In the genomic region with DNA sequence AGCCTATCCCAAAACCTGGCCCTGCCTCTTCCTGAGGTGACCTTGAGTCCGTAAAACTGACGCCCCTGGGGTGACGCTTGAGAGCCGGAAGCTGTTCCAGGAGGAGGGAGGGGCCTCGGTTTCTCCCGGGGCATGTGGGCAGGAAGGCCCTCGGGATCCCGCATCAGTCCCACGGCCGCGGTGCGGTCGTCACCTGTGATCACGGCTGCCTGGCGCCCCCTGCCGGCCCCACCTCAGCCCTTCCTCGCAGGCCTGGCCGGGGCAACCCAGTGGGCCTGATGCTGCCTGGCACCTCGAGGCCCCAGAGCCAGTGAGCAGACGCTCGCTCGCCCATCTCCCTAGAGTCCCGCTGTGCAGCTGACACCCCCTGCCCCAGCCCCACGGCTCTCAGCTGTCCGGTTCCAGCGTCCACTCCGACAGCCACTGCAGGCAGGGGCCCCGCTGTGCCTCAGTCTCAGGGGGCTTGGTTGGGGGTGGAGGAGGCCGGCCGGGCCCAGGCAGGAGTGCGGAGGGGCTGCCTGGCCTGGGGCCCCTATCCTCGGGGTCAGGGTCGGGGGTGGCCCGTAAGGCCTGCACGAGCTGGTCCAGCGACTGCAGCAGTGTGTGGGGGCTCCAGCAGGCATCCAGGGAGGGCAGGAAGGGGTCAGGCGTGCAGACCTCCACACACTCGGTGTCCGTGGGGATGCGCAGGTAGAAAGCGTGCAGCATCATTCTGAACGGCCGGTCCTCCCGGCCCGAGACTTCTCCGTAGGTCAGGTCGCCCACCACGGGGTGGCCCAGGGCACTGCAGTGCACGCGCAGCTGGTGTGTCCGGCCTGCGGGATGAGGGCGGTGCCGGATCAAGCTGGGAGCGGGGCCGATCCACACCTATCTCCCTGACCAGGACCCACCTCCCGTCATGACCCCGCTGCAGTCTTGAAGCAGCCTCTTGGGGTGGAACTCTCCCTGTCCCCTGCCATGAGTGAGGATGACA, we compare ENCODE assay signal across 8 cellular contexts. TPM values are rescaled to one million over a fixed set of nuclear protein-coding genes. Genes with fewer than 3 reads are reported as not detected.
DNase-seq lines count a peak whose midpoint lies in the region; ATAC-seq, FAIRE-seq and TF ChIP-seq lines count a peak whose summit lies in the region.

No MANE protein-coding gene starts in this region.

- no peaks in the 10 kb centered on the region for H3K9me3 ChIP-seq in CD4-positive, CD25-positive, alpha-beta regulatory T cell (ENCODE audit: control insufficient read depth in 2 of 2, low read length in 2 of 2)

- H3K36me3 Mint-ChIP-seq in CD4-positive, CD25-positive, alpha-beta regulatory T cell: no peaks in the 10 kb centered on the region
- H3K36me3 Mint-ChIP-seq in IgD-negative memory B cell: no peaks in the 10 kb centered on the region

- H3K4me1 Mint-ChIP-seq in CD4-positive, CD25-positive, alpha-beta regulatory T cell: peaks cover 0 to 13% (median 0%) of the 10 kb centered on the region in 4 donors
- peaks cover 0 to 6% (median 4%) of the 10 kb centered on the region in 3 donors for H3K4me1 Mint-ChIP-seq in IgD-negative memory B cell

- peaks cover 29% of the 10 kb centered on the region for H3K4me1 ChIP-seq in CD4-positive, CD25-positive, alpha-beta regulatory T cell (ENCODE audit: control insufficient read depth, insufficient read depth, low read length, poor library complexity, severe bottlenecking)

- H3K4me3 Mint-ChIP-seq in CD4-positive, CD25-positive, alpha-beta regulatory T cell: peak overlapping the region; percentile 72 to 84 (median 77)
- peak overlapping the region in 3 of 4 donors; percentile 36 to 90 (median 60) for H3K4me3 Mint-ChIP-seq in IgD-negative memory B cell

- H3K27ac ChIP-seq in CD4-positive, CD25-positive, alpha-beta regulatory T cell (ENCODE audit: insufficient read depth, low read length, poor library complexity, severe bottlenecking): no peak overlapping the region

- TF ChIP-seq CTCF in bronchial epithelial cell (IDR thresholded peaks at IDR 0.05; ENCODE audit: insufficient read depth, low read length, severe bottlenecking): peak; percentile 91

- no peaks in the 10 kb centered on the region for H3K27me3 ChIP-seq in CD4-positive, CD25-positive, alpha-beta regulatory T cell (ENCODE audit: control insufficient read depth, insufficient read depth, low read length)
- H3K27me3 ChIP-seq in bronchial epithelial cell (ENCODE audit: control insufficient read depth, insufficient read depth, low read length): peaks cover 2% of the 10 kb centered on the region

- FAIRE-seq in bronchial epithelial cell (lab: Jason Lieb, UNC): no peak

- H3K36me3 ChIP-seq in CD4-positive, CD25-positive, alpha-beta regulatory T cell (ENCODE audit: control insufficient read depth, insufficient read depth, low read length): peaks cover 7% of the 10 kb centered on the region
- peaks cover 7% of the 10 kb centered on the region for H3K36me3 ChIP-seq in bronchial epithelial cell (ENCODE audit: control insufficient read depth, insufficient read depth, low read length)

- H3K27me3 Mint-ChIP-seq in CD4-positive, CD25-positive, alpha-beta regulatory T cell: no peaks in the 10 kb centered on the region
- H3K27me3 Mint-ChIP-seq in IgD-negative memory B cell: no peaks in the 10 kb centered on the region

- H3K9me3 Mint-ChIP-seq in CD4-positive, CD25-positive, alpha-beta regulatory T cell: no peaks in the 10 kb centered on the region
- no peaks in the 10 kb centered on the region for H3K9me3 Mint-ChIP-seq in IgD-negative memory B cell

- H3K27ac Mint-ChIP-seq in CD4-positive, CD25-positive, alpha-beta regulatory T cell: no peak overlapping the region
- peak overlapping the region in 2 of 3 donors; percentile 73 to 74 for H3K27ac Mint-ChIP-seq in IgD-negative memory B cell

- H3K4me3 ChIP-seq in CD4-positive, CD25-positive, alpha-beta regulatory T cell (ENCODE audit: low read depth, low read length): no peak overlapping the region
- no peak overlapping the region for H3K4me3 ChIP-seq in bronchial epithelial cell (ENCODE audit: low read depth, low read length)

- DNase-seq in CD4-positive, CD25-positive, alpha-beta regulatory T cell: peak; percentile 62 to 69 (median 69)
- DNase-seq in activated CD4-positive, alpha-beta T cell treated with anti-CD3 and anti-CD28 coated beads for 1 hour: peak; percentile 57
- DNase-seq in bronchial epithelial cell (ENCODE audit: low read depth): peak; percentile 18
- DNase-seq in kidney tubule cell (ENCODE audit: low spot score): peak; percentile 72
- DNase-seq in stimulated activated CD4-positive, alpha-beta T cell treated with anti-CD3 and anti-CD28 coated beads, Interleukin-4, amount 100 ng/mL, for 4 hours: peak; percentile 61 to 76
- DNase-seq in foreskin melanocyte: no peak

- no peak for ATAC-seq in CD4-positive, CD25-positive, alpha-beta regulatory T cell (ENCODE audit: low read depth in 2 of 2)
- ATAC-seq in GM21528 (IDR thresholded peaks at IDR 0.05; ENCODE audit: low FRiP score, unreplicated experiment): no peak

RNA-seq across cellular contexts. Expression of gene RPUSD1, which starts 2.3 kb away (rescaled TPM):
- total RNA-seq in CD4-positive, CD25-positive, alpha-beta regulatory T cell: 20.8 TPM
- 10 to 100 TPM; 22.3 to 24.9 (median 23.0) TPM for polyA plus RNA-seq in CD4-positive, CD25-positive, alpha-beta regulatory T cell
- 39.5 TPM for polyA plus RNA-seq in IgD-negative memory B cell
- 20.9 and 27.4 TPM in 2 replicates for total RNA-seq in bronchial epithelial cell

RNA-seq across cellular contexts. Expression of gene CHTF18, which starts 2.6 kb away (rescaled TPM):
- total RNA-seq in CD4-positive, CD25-positive, alpha-beta regulatory T cell: 28.8 TPM
- polyA plus RNA-seq in CD4-positive, CD25-positive, alpha-beta regulatory T cell: 1 to 10 TPM; 1.1 to 5.9 (median 2.8) TPM
- polyA plus RNA-seq in IgD-negative memory B cell: 4.9 TPM
- 1.6 and 2.8 TPM in 2 replicates for total RNA-seq in bronchial epithelial cell

RNA-seq across cellular contexts. Expression of gene GNG13, which starts 14.7 kb away (rescaled TPM):
- total RNA-seq in CD4-positive, CD25-positive, alpha-beta regulatory T cell: not detected
- polyA plus RNA-seq in CD4-positive, CD25-positive, alpha-beta regulatory T cell: not detected
- not detected for polyA plus RNA-seq in IgD-negative memory B cell
- total RNA-seq in bronchial epithelial cell: not detected in 2 replicates

RNA-seq across cellular contexts. Expression of gene MSLN, which starts 25.3 kb away (rescaled TPM):
- not detected for total RNA-seq in CD4-positive, CD25-positive, alpha-beta regulatory T cell
- polyA plus RNA-seq in CD4-positive, CD25-positive, alpha-beta regulatory T cell: not detected
- polyA plus RNA-seq in IgD-negative memory B cell: not detected
- total RNA-seq in bronchial epithelial cell: 2.6 and 4.5 TPM in 2 replicates

RNA-seq across cellular contexts. Expression of gene CIAO3, which starts 45.1 kb away (rescaled TPM):
- 42.6 TPM for total RNA-seq in CD4-positive, CD25-positive, alpha-beta regulatory T cell
- polyA plus RNA-seq in CD4-positive, CD25-positive, alpha-beta regulatory T cell: 10 to 100 TPM; 17.2 to 26.6 (median 19.7) TPM
- 29.4 TPM for polyA plus RNA-seq in IgD-negative memory B cell
- total RNA-seq in bronchial epithelial cell: 33.2 and 43.1 TPM in 2 replicates

Comparison
In these comparisons a context has a peak if more than half of its experiments do, and no peak if none do; other contexts are left out.
1. H3K27ac Mint-ChIP-seq: peak in IgD-negative memory B cell (2 of 3); none in CD4-positive, CD25-positive, alpha-beta regulatory T cell (0 of 3).